Comparison of ENCODE assay signal across 10 cellular contexts in the genomic region with DNA sequence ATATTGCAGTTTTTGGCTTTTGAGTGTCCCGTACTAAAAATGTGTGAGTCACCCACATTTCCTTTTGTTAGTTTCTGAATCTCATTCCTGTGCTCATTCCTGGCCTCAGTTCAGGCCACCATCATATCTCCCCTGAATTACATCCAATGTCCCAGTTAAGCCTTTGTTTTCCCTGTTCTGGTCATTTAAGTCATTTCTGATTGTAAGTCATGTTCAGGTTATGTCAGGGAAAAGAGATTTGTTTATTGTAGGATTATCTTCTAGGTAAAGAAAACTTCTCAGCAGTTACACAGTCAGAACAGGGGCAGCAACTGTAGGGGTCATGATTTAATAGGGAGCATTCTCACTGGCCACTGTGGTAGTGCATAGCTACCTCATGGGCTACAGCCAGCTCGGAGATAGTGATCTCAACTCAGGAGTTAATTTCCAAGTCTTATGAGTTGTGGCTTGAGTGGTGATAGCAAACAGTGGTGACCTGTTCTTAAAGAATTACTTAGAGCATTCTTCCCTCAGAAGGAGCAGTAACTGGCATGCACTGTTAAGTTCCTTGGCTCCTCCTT. TPM values are rescaled to one million over a fixed set of nuclear protein-coding genes. Genes with fewer than 3 reads are reported as not detected.
DNase-seq lines count a peak whose midpoint lies in the region; ATAC-seq and TF ChIP-seq lines count a peak whose summit lies in the region.
"Had no signal": no experiment of that assay in that cellular context is flagged by ENCODE, and none has a peak within 500 bp of the region (broad histone marks: within the 10 kb centered on the region; RNA-seq: fewer than 3 reads in every experiment).

No MANE protein-coding gene starts in this region.

- no peak overlapping the region for H3K27ac Mint-ChIP-seq in activated CD4-positive, alpha-beta T cell treated with anti-CD3 and anti-CD28 coated beads for 36 hours

- DNase-seq in GM04503 (ENCODE audit: low read depth) (peak; percentile 95), SK-N-SH (no peak), fibroblast of mammary gland (ENCODE audit: low read depth) (peak; percentile 93), dorsolateral prefrontal cortex (no peak), BE2C (no peak)
- no peak for DNase-seq in activated CD4-positive, alpha-beta T cell treated with anti-CD3 and anti-CD28 coated beads for 36 hours
- DNase-seq: activated CD4-positive, alpha-beta T cell treated with anti-CD3 and anti-CD28 coated beads, Interleukin-2, amount 50 U/mL, for 1 hour; hypothalamus had no signal

- H3K4me3 Mint-ChIP-seq in activated CD4-positive, alpha-beta T cell treated with anti-CD3 and anti-CD28 coated beads for 36 hours = no peak overlapping the region

- no peaks in the 10 kb centered on the region for H3K27me3 ChIP-seq in SK-N-SH (ENCODE audit: insufficient read depth)
- H3K27me3 ChIP-seq in skeletal muscle satellite cell (ENCODE audit: control insufficient read depth, insufficient read depth, low read length) = no peaks in the 10 kb centered on the region
- no peaks in the 10 kb centered on the region for H3K27me3 ChIP-seq in dorsolateral prefrontal cortex
- no peaks in the 10 kb centered on the region for H3K27me3 ChIP-seq in BE2C

- H2AFZ ChIP-seq in SK-N-SH (ENCODE audit: low read depth) = no peak overlapping the region

- TF ChIP-seq RAD21 in SK-N-SH (IDR thresholded peaks at IDR 0.05; ENCODE audit: low read length) = no peak

- peak in 1 of 2 experiments; percentile 87; a peak in 3 of 4 replicates for TF ChIP-seq EP300 in SK-N-SH (IDR thresholded peaks at IDR 0.05; ENCODE audit: borderline replicate concordance in 1 of 2, low read depth in 1 of 2, low read length in 1 of 2)

- peaks cover 62% of the 10 kb centered on the region for H3K79me2 ChIP-seq in SK-N-SH (ENCODE audit: insufficient read depth)

- POLR2A ChIA-PET in SK-N-SH (lab: Yijun Ruan, JAX) = interaction anchor here (1.2 kb wide), 1 partner anchor 33 kb away, joined by 3 read pairs; no protein-coding TSS in a partner anchor
- POLR2A ChIA-PET in activated CD4-positive, alpha-beta T cell treated with anti-CD3 and anti-CD28 coated beads for 36 hours (lab: Charles Lee) = no interaction called here

- peaks cover 8 to 35% of the 10 kb centered on the region in 2 experiments for H3K4me1 ChIP-seq in SK-N-SH (ENCODE audit: control insufficient read depth in 1 of 2, insufficient read depth in 2 of 2, low read depth in 1 of 2, low read length in 1 of 2)
- H3K4me1 ChIP-seq in skeletal muscle satellite cell (ENCODE audit: control insufficient read depth, insufficient read depth, low read length) = peaks cover 40% of the 10 kb centered on the region
- H3K4me1 ChIP-seq in BE2C = no peaks in the 10 kb centered on the region

- no peak for ATAC-seq in GM21390 (IDR thresholded peaks at IDR 0.05; ENCODE audit: unreplicated experiment)
- ATAC-seq in activated CD4-positive, alpha-beta T cell treated with anti-CD3 and anti-CD28 coated beads for 36 hours = no peak

- TF ChIP-seq CTCF in SK-N-SH (IDR thresholded peaks at IDR 0.05) (no peak), fibroblast of mammary gland (conservative IDR thresholded peaks at IDR 0.05; ENCODE audit: control insufficient read depth, insufficient read depth, low read depth, low read length) (no peak), dorsolateral prefrontal cortex (IDR thresholded peaks at IDR 0.05 in 54 of 56, conservative IDR thresholded peaks at IDR 0.05 in 2 of 56; ENCODE audit: low read depth in 1 of 56, partially characterized antibody in 56 of 56) (no peak), BE2C (IDR thresholded peaks at IDR 0.05; ENCODE audit: low read depth, low read length) (no peak)

- H3F3A ChIP-seq in SK-N-SH (replicated peaks; ENCODE audit: insufficient read depth) = peaks cover 44% of the 10 kb centered on the region

- peak overlapping the region in 1 of 2 experiments; percentile 8; a peak in 1 of 4 replicates for H3K4me3 ChIP-seq in SK-N-SH (ENCODE audit: low read depth in 2 of 2, low read length in 1 of 2)
- no peak overlapping the region for H3K4me3 ChIP-seq in fibroblast of mammary gland (ENCODE audit: control insufficient read depth, low read depth, low read length)
- H3K4me3 ChIP-seq in skeletal muscle satellite cell (ENCODE audit: low read length) = peak overlapping the region; percentile 13
- no peak overlapping the region for H3K4me3 ChIP-seq in dorsolateral prefrontal cortex
- no peak overlapping the region for H3K4me3 ChIP-seq in BE2C (ENCODE audit: low read depth, low read length)

- H4K20me1 ChIP-seq in SK-N-SH (ENCODE audit: insufficient read depth) = no peaks in the 10 kb centered on the region

- peaks cover 75% of the 10 kb centered on the region for H3K36me3 Mint-ChIP-seq in activated CD4-positive, alpha-beta T cell treated with anti-CD3 and anti-CD28 coated beads for 36 hours (ENCODE audit: low read depth)

- H3K4me1 Mint-ChIP-seq in activated CD4-positive, alpha-beta T cell treated with anti-CD3 and anti-CD28 coated beads for 36 hours = peaks cover 57% of the 10 kb centered on the region

- H3K9ac ChIP-seq in SK-N-SH = peak overlapping the region; percentile 54
- peak overlapping the region; percentile 73 for H3K9ac ChIP-seq in skeletal muscle satellite cell (ENCODE audit: low read depth, low read length)

- H3K9me2 ChIP-seq in SK-N-SH = no peaks in the 10 kb centered on the region

- H3K36me3 ChIP-seq in SK-N-SH (replicated peaks in 1 of 2; ENCODE audit: control insufficient read depth in 1 of 2, insufficient read depth in 2 of 2, low read length in 1 of 2) = peaks cover 66 to 76% of the 10 kb centered on the region in 2 experiments
- H3K36me3 ChIP-seq in skeletal muscle satellite cell (ENCODE audit: insufficient read depth, low read length) = peaks cover 73% of the 10 kb centered on the region
- peaks cover 63% of the 10 kb centered on the region for H3K36me3 ChIP-seq in BE2C

- H3K27me3 Mint-ChIP-seq in activated CD4-positive, alpha-beta T cell treated with anti-CD3 and anti-CD28 coated beads for 36 hours = no peaks in the 10 kb centered on the region

- no peaks in the 10 kb centered on the region for H3K9me3 ChIP-seq in SK-N-SH
- H3K9me3 ChIP-seq in skeletal muscle satellite cell (replicated peaks; ENCODE audit: low read length) = no peaks in the 10 kb centered on the region
- no peaks in the 10 kb centered on the region for H3K9me3 ChIP-seq in BE2C

- H3K27ac ChIP-seq in SK-N-SH (ENCODE audit: low read depth in 2 of 2, low read length in 1 of 2) (peak overlapping the region; percentile 81 to 88), dorsolateral prefrontal cortex (peak overlapping the region in 1 of 59 donors; percentile 9)

- peak overlapping the region; percentile 45 for H3K4me2 ChIP-seq in SK-N-SH
- peak overlapping the region; percentile 62 for H3K4me2 ChIP-seq in skeletal muscle satellite cell (ENCODE audit: low read length)

- intact Hi-C loops in dorsolateral prefrontal cortex (cut with DNase I) = no loop called here
- intact Hi-C loops in activated CD4-positive, alpha-beta T cell treated with anti-CD3 and anti-CD28 coated beads for 36 hours (cut with DNase I, micrococcal nuclease) = no loop called here

- no peaks in the 10 kb centered on the region for H3K9me3 Mint-ChIP-seq in activated CD4-positive, alpha-beta T cell treated with anti-CD3 and anti-CD28 coated beads for 36 hours (ENCODE audit: low read depth)

- CTCF ChIA-PET in SK-N-SH (lab: Yijun Ruan, JAX) = interaction anchor here (0.9 to 1.9 kb wide), 2 partner anchors 15 to 17 kb away, joined by 3 to 6 read pairs; no protein-coding TSS in a partner anchor
- CTCF ChIA-PET in activated CD4-positive, alpha-beta T cell treated with anti-CD3 and anti-CD28 coated beads for 36 hours (lab: Charles Lee) = interaction anchor here (0.8 to 1.2 kb wide), 3 partner anchors 17 to 225 kb away, joined by 3 to 5 read pairs (median 4); no protein-coding TSS in a partner anchor

- 7% methylated on average over 1 of the region's 2 CpGs for WGBS in SK-N-SH (ENCODE audit: low lambda C conversion rate)

TF ChIP-seq in SK-N-SH, 30 proteins besides CTCF, POLR2A, EP300 and RAD21 (continues in another document):
- TF ChIP-seq, protein P1, sequence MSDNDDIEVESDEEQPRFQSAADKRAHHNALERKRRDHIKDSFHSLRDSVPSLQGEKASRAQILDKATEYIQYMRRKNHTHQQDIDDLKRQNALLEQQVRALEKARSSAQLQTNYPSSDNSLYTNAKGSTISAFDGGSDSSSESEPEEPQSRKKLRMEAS (IDR thresholded peaks at IDR 0.05; ENCODE audit: low read depth) = peak; percentile 75; the same call in 1 of the 2 replicates
- peak; percentile 79 for TF ChIP-seq FOSL2 (IDR thresholded peaks at IDR 0.05; ENCODE audit: borderline replicate concordance, low read depth)
- TF ChIP-seq, protein P2, sequence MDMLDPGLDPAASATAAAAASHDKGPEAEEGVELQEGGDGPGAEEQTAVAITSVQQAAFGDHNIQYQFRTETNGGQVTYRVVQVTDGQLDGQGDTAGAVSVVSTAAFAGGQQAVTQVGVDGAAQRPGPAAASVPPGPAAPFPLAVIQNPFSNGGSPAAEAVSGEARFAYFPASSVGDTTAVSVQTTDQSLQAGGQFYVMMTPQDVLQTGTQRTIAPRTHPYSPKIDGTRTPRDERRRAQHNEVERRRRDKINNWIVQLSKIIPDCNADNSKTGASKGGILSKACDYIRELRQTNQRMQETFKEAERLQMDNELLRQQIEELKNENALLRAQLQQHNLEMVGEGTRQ (IDR thresholded peaks at IDR 0.05; ENCODE audit: borderline replicate concordance, low read depth, low read length) = no peak

RNA-seq across cellular contexts. Expression of a gene that starts 6.7 kb away (rescaled TPM):
- polyA plus RNA-seq in SK-N-SH (2012; rRNA removed) = 68.4 and 90.9 TPM in 2 replicates
- 85.1 and 94.5 TPM in 2 replicates for polyA plus RNA-seq in SK-N-SH (2012; cell fraction: cytosol; rRNA removed)
- 82.2 and 158 TPM in 2 replicates for polyA plus RNA-seq in SK-N-SH (2012; cell fraction: nucleus; rRNA removed)
- total RNA-seq in skeletal muscle satellite cell (2012; rRNA removed) = 72.8 and 86.7 TPM in 2 replicates
- 10 to 100 TPM; 32.0 to 55.7 (median 42.2) TPM for total RNA-seq in dorsolateral prefrontal cortex
- 70.3 TPM for polyA plus RNA-seq in BE2C (2012; ENCODE audit: insufficient read depth, insufficient read length, low read depth)
- total RNA-seq in activated CD4-positive, alpha-beta T cell treated with anti-CD3 and anti-CD28 coated beads for 36 hours = 10 to 100 TPM; 91.3 to 91.9 TPM

RNA-seq across cellular contexts. Expression of a gene that starts 34.4 kb away (rescaled TPM):
- polyA plus RNA-seq in SK-N-SH (2012; rRNA removed) = 1.6 and 1.7 TPM in 2 replicates
- polyA plus RNA-seq in SK-N-SH (2012; cell fraction: cytosol; rRNA removed) = 1.4 TPM in 2 replicates
- 3.5 and 4.8 TPM in 2 replicates for polyA plus RNA-seq in SK-N-SH (2012; cell fraction: nucleus; rRNA removed)
- 3.3 and 3.8 TPM in 2 replicates for total RNA-seq in skeletal muscle satellite cell (2012; rRNA removed)
- 100 to 1,000 TPM in 1 of 120 experiments, 10 to 100 TPM in 117, 1 to 10 TPM in 2; 8.2 to 102 (median 37.2) TPM for total RNA-seq in dorsolateral prefrontal cortex
- 3.2 TPM for polyA plus RNA-seq in BE2C (2012; ENCODE audit: insufficient read depth, insufficient read length, low read depth)
- 1 to 10 TPM; 3.5 to 7.0 TPM for total RNA-seq in activated CD4-positive, alpha-beta T cell treated with anti-CD3 and anti-CD28 coated beads for 36 hours

Comparison
In these comparisons a context has a peak if more than half of its experiments do, and no peak if none do; other contexts are left out.
1. DNase-seq: peak in GM04503 (single experiment) and fibroblast of mammary gland (single experiment); none in SK-N-SH (single experiment), dorsolateral prefrontal cortex (0 of 10), BE2C (single experiment) and activated CD4-positive, alpha-beta T cell treated with anti-CD3 and anti-CD28 coated beads for 36 hours (single experiment).